ENCODE assay signal across 8 cellular contexts in genomic region chrX:150898343-150899190, GRCh38. TPM values are rescaled to one million over a fixed set of nuclear protein-coding genes. Genes with fewer than 3 reads are reported as not detected.
DNase-seq lines count a peak whose midpoint lies in the region; ATAC-seq and TF ChIP-seq lines count a peak whose summit lies in the region.

CD99L2 (minus strand) TSS chrX:150898668; CDS start chrX:150898588, 80 bp downstream.

- ATAC-seq in GM19328 (IDR thresholded peaks at IDR 0.05; ENCODE audit: unreplicated experiment) (peak; percentile 87), HG03460 (IDR thresholded peaks at IDR 0.05; ENCODE audit: unreplicated experiment) (peak; percentile 76), left lung (peak; percentile 96)

- peak within 1 kb of the TSS; percentile 71 to 93 (median 83) for H3K4me2 ChIP-seq in BLaER1 treated with 17β-estradiol and CSF1 and Interleukin-3, amounts not matched to agents 10 nM and 100 nM

- H3K9ac ChIP-seq in BLaER1 treated with 17β-estradiol and CSF1 and Interleukin-3, amounts not matched to agents 10 nM and 100 nM: peak within 1 kb of the TSS; percentile 89 to 96 (median 91)

- H4K20me1 ChIP-seq in BLaER1 treated with 17β-estradiol and CSF1 and Interleukin-3, amounts not matched to agents 10 nM and 100 nM: peaks cover 0 to 12% (median 0%) of the 10 kb centered on the region in 11 experiments; a peak in 2 of 22 replicates

- intact Hi-C loops in left lung (cut with DNase I): no loop called here

- peaks cover 6 to 13% (median 9%) of the 10 kb centered on the region in 10 experiments; a peak in 13 of 20 replicates for H3K4me1 ChIP-seq in BLaER1 treated with 17β-estradiol and CSF1 and Interleukin-3, amounts not matched to agents 10 nM and 100 nM
- no peaks in the 10 kb centered on the region for H3K4me1 ChIP-seq in left lung

- H3K27ac ChIP-seq in BLaER1 treated with 17β-estradiol and CSF1 and Interleukin-3, amounts not matched to agents 10 nM and 100 nM: peak within 1 kb of the TSS; percentile 87 to 93 (median 89)
- peak within 1 kb of the TSS; percentile 67 to 78 for H3K27ac ChIP-seq in left lung

- TF ChIP-seq CTCF in left lung (IDR thresholded peaks at IDR 0.05): no peak

- DNase-seq in NCI-H69 (lab: John Stamatoyannopoulos, UW) (peak; percentile 94), dedifferentiated amniotic fluid mesenchymal stem cell (ENCODE audit: extremely low spot score) (peak; percentile 71), left lung (peak; percentile 91 to 97)
- peak; percentile 70 to 80 for DNase-seq in activated CD4-positive, alpha-beta T cell treated with anti-CD3 and anti-CD28 coated beads, Interleukin-2, amount 50 U/mL, for 24 hours (ENCODE audit: low read depth in 1 of 2, low spot score in 1 of 2)
- DNase-seq in stimulated activated CD4-positive, alpha-beta T cell treated with anti-CD3 and anti-CD28 coated beads, Interleukin-2, amount 100 ng/mL, for 24 hours: peak; percentile 88 to 89

- no peaks in the 10 kb centered on the region for H3K27me3 ChIP-seq in BLaER1 treated with 17β-estradiol and CSF1 and Interleukin-3, amounts not matched to agents 10 nM and 100 nM
- no peaks in the 10 kb centered on the region for H3K27me3 ChIP-seq in left lung

- H3K9me3 ChIP-seq in BLaER1 treated with 17β-estradiol and CSF1 and Interleukin-3, amounts not matched to agents 10 nM and 100 nM (replicated peaks in 1 of 11): 0 out of 22 replicates have a peak, but pooled peaks cover 0 to 5% (median 0%) of the 10 kb centered on the region in 11 experiments
- H3K9me3 ChIP-seq in left lung: no peaks in the 10 kb centered on the region

- H3K4me3 ChIP-seq in BLaER1 treated with 17β-estradiol and CSF1 and Interleukin-3, amounts not matched to agents 10 nM and 100 nM: peak within 1 kb of the TSS; percentile 66 to 79 (median 74)
- H3K4me3 ChIP-seq in left lung: peak within 1 kb of the TSS; percentile 41 to 57

- H3K36me3 ChIP-seq in BLaER1 treated with 17β-estradiol and CSF1 and Interleukin-3, amounts not matched to agents 10 nM and 100 nM: no peaks in the 10 kb centered on the region
- no peaks in the 10 kb centered on the region for H3K36me3 ChIP-seq in left lung

RNA-seq across cellular contexts. Expression of gene CD99L2, which starts in this region (rescaled TPM):
- 10 to 100 TPM; 35.1 to 38.9 TPM for total RNA-seq in left lung

Comparison
In these comparisons a context has a peak if more than half of its experiments do, and no peak if none do; other contexts are left out.
1. Peak in every context shown above with its lines: DNase-seq, ATAC-seq, H3K4me3 ChIP-seq and H3K27ac ChIP-seq.